In the genomic region with DNA sequence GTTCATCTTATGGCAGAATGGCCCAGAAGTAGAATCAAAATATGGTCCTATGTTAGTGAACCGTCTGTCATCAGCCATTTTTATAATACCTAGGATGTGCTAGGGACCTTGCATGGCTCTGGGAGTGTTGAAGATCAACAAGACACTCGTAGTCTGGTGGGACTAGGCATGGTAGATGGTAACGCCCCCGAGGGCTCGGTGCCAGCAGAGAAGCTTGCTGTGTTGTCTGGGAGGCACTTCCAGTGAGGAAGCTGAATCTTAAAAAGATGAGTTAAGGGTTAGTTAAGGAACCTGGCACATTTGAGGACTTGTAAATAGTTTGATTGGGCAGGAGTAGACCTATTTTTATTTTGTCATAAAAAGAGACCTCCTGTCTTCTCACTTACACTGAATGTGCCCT, we compare ENCODE assay signal across 40 cellular contexts.
"Had no signal": no experiment of that assay in that cellular context is flagged by ENCODE, and none has a peak within 500 bp of the region (broad histone marks: within the 10 kb centered on the region; RNA-seq: fewer than 3 reads in every experiment).

No MANE protein-coding gene starts in this region.

- H3K4me3 Mint-ChIP-seq: activated CD4-positive, alpha-beta memory T cell treated with anti-CD3 and anti-CD28 coated beads, Interleukin-2, amount 10 ng/mL, durations not matched to agents 7 days and 5 days; activated CD8-positive, alpha-beta memory T cell treated with anti-CD3 and anti-CD28 coated beads, Interleukin-2, amount 10 ng/mL, durations not matched to agents 7 days and 5 days; activated naive CD8-positive, alpha-beta T cell treated with anti-CD3 and anti-CD28 coated beads for 36 hours; activated T-cell treated with anti-CD3 and anti-CD28 coated beads, Interleukin-2, amount 50 U/mL, for 72 hours; activated T-helper 17 cell treated with anti-CD3 and anti-CD28 coated beads, Interleukin-2, amount 50 U/mL, for 72 hours; central memory CD8-positive, alpha-beta T cell had no signal

- H3K27me3 ChIP-seq: cardiac muscle cell, Peyer's patch had no signal

- H3K27me3 Mint-ChIP-seq: activated CD4-positive, alpha-beta memory T cell treated with anti-CD3 and anti-CD28 coated beads, Interleukin-2, amount 10 ng/mL, durations not matched to agents 7 days and 5 days; activated CD8-positive, alpha-beta memory T cell treated with anti-CD3 and anti-CD28 coated beads, Interleukin-2, amount 10 ng/mL, durations not matched to agents 7 days and 5 days; activated naive CD8-positive, alpha-beta T cell treated with anti-CD3 and anti-CD28 coated beads for 36 hours; activated T-helper 17 cell treated with anti-CD3 and anti-CD28 coated beads, Interleukin-2, amount 50 U/mL, for 72 hours; central memory CD8-positive, alpha-beta T cell had no signal

- H3K4me1 Mint-ChIP-seq: activated CD4-positive, alpha-beta memory T cell treated with anti-CD3 and anti-CD28 coated beads, Interleukin-2, amount 10 ng/mL, durations not matched to agents 7 days and 5 days; activated naive CD8-positive, alpha-beta T cell treated with anti-CD3 and anti-CD28 coated beads for 36 hours; central memory CD8-positive, alpha-beta T cell had no signal

- H3K4me1 ChIP-seq: Peyer's patch had no signal

- H3K4me3 ChIP-seq: cardiac muscle cell, Peyer's patch had no signal

- H3K27ac Mint-ChIP-seq: activated CD4-positive, alpha-beta memory T cell treated with anti-CD3 and anti-CD28 coated beads, Interleukin-2, amount 10 ng/mL, durations not matched to agents 7 days and 5 days; activated CD8-positive, alpha-beta memory T cell treated with anti-CD3 and anti-CD28 coated beads, Interleukin-2, amount 10 ng/mL, durations not matched to agents 7 days and 5 days; activated naive CD8-positive, alpha-beta T cell treated with anti-CD3 and anti-CD28 coated beads for 36 hours; activated T-helper 17 cell treated with anti-CD3 and anti-CD28 coated beads, Interleukin-2, amount 50 U/mL, for 72 hours had no signal

- H3K9me3 ChIP-seq: Peyer's patch had no signal

- H3K27ac ChIP-seq: cardiac muscle cell, Peyer's patch, WERI-Rb-1 had no signal

- ATAC-seq: activated CD8-positive, alpha-beta memory T cell treated with anti-CD3 and anti-CD28 coated beads, Interleukin-2, amount 10 ng/mL, durations not matched to agents 7 days and 5 days; activated T-cell treated with anti-CD3 and anti-CD28 coated beads, Interleukin-2, amount 50 U/mL, for 72 hours; activated T-helper 17 cell treated with anti-CD3 and anti-CD28 coated beads, Interleukin-2, amount 50 U/mL, for 72 hours; PC-3 had no signal

- DNase-seq: activated CD4-positive, alpha-beta memory T cell treated with anti-CD3 and anti-CD28 coated beads, Interleukin-2, amount 10 ng/mL, durations not matched to agents 7 days and 5 days; activated CD4-positive, alpha-beta T cell treated with anti-CD3 and anti-CD28 coated beads for 1 hour; activated CD4-positive, alpha-beta T cell treated with anti-CD3 and anti-CD28 coated beads for 48 hours; activated CD4-positive, CD25-positive, alpha-beta regulatory T cell; activated CD8-positive, alpha-beta memory T cell treated with anti-CD3 and anti-CD28 coated beads for 24 hours; activated CD8-positive, alpha-beta memory T cell treated with anti-CD3 and anti-CD28 coated beads, Interleukin-2, amount 10 ng/mL, durations not matched to agents 7 days and 5 days; activated effector memory CD4-positive, alpha-beta T cell treated with anti-CD3 and anti-CD28 coated beads, Interleukin-2, amount 50 U/mL, for 16 hours; activated naive CD4-positive, alpha-beta T cell; activated naive CD4-positive, alpha-beta T cell treated with anti-CD3 and anti-CD28 coated beads, Interleukin-2, amount 50 U/mL, for 16 hours; activated naive CD8-positive, alpha-beta T cell treated with anti-CD3 and anti-CD28 coated beads for 36 hours; activated T-cell treated with anti-CD3 and anti-CD28 coated beads, Interleukin-2, amount 50 U/mL, for 1 hour; activated T-cell treated with anti-CD3 and anti-CD28 coated beads, Interleukin-2, amount 50 U/mL, for 72 hours; amniotic stem cell; aorta; Kasumi-1; KG1; MM.1S; MV-4-11; NCI-H1092; NCI-H146; NCI-H187; NCI-H2029 treated with DMSO at 0.1 percent for 48 hours; NCI-H2107; NCI-H2171; NCI-H510A; NCI-H526; NCI-H82; NK-92 treated with Interleukin-12 subunit alpha and Interleukin-12 subunit beta, amount 100 ng/mL, for 24 hours; PC-3; Peyer's patch; RPMI8226; SIG-M5; SW 1271; T-helper 1 cell; T-helper 2 cell; T-helper 9 cell; WERI-Rb-1 had no signal

- H3K9me3 Mint-ChIP-seq: activated CD4-positive, alpha-beta memory T cell treated with anti-CD3 and anti-CD28 coated beads, Interleukin-2, amount 10 ng/mL, durations not matched to agents 7 days and 5 days; activated naive CD8-positive, alpha-beta T cell treated with anti-CD3 and anti-CD28 coated beads for 36 hours; activated T-cell treated with anti-CD3 and anti-CD28 coated beads, Interleukin-2, amount 50 U/mL, for 72 hours; activated T-helper 17 cell treated with anti-CD3 and anti-CD28 coated beads, Interleukin-2, amount 50 U/mL, for 72 hours; central memory CD8-positive, alpha-beta T cell had no signal
